1 cellular context compared by ENCODE assay signal in genomic region chr12:112913888-112914287, GRCh38. TPM values are rescaled to one million over a fixed set of nuclear protein-coding genes. Genes with fewer than 3 reads are reported as not detected.
"Had no signal": no experiment of that assay in that cellular context is flagged by ENCODE, and none has a peak within 500 bp of the region (broad histone marks: within the 10 kb centered on the region; RNA-seq: fewer than 3 reads in every experiment).

No MANE protein-coding gene starts in this region.

RNA-seq across cellular contexts. Expression of gene OAS1, which starts 7.1 kb away (rescaled TPM):
- total RNA-seq: endodermal cell had no signal
